ENCODE assay signal across 13 cellular contexts in genomic region chr3:196990654-196991053, GRCh38.
"Had no signal": no experiment of that assay in that cellular context is flagged by ENCODE, and none has a peak within 500 bp of the region (broad histone marks: within the 10 kb centered on the region; RNA-seq: fewer than 3 reads in every experiment).

No MANE protein-coding gene starts in this region.

- H3K4me3 ChIP-seq: prostate gland, right lobe of liver, stomach, thoracic aorta had no signal

- H3K27ac ChIP-seq: prostate gland, right lobe of liver, stomach, thoracic aorta, VCaP had no signal

- H3K9me3 ChIP-seq: prostate gland, right lobe of liver, stomach, thoracic aorta had no signal

- DNase-seq: activated CD4-positive, alpha-beta T cell treated with anti-CD3 and anti-CD28 coated beads for 48 hours; activated CD8-positive, alpha-beta memory T cell treated with anti-CD3 and anti-CD28 coated beads, Interleukin-2, amount 50 U/mL, for 48 hours; activated CD8-positive, alpha-beta T cell treated with anti-CD3 and anti-CD28 coated beads, Interleukin-2, amount 10 ng/mL, durations not matched to agents 7 days and 5 days; dermis blood vessel endothelial cell; effector memory CD8-positive, alpha-beta T cell; nephron progenitor cell; stimulated activated CD4-positive, alpha-beta T cell treated with anti-CD3 and anti-CD28 coated beads, Interleukin-1b, Interleukin-23, amount 100 ng/mL, for 48 hours; stomach had no signal

- ATAC-seq: activated CD8-positive, alpha-beta T cell treated with anti-CD3 and anti-CD28 coated beads, Interleukin-2, amount 10 ng/mL, durations not matched to agents 7 days and 5 days; effector memory CD8-positive, alpha-beta T cell; right lobe of liver had no signal

- H3K4me1 ChIP-seq: prostate gland, right lobe of liver, stomach had no signal

- H3K36me3 ChIP-seq: prostate gland, right lobe of liver, stomach, thoracic aorta had no signal

- H3K27ac Mint-ChIP-seq: activated CD8-positive, alpha-beta T cell treated with anti-CD3 and anti-CD28 coated beads, Interleukin-2, amount 10 ng/mL, durations not matched to agents 7 days and 5 days; activated T-helper 1 cell treated with anti-CD3 and anti-CD28 coated beads, Interleukin-12 subunit alpha, Interleukin-12 subunit beta, Interleukin-2, Interleukin-4 antibody, amounts not matched to agents 30 ng/mL and 10 ng/mL and 1 ng/mL, durations not matched to agents 14 hours and 24 hours and 36 hours; effector memory CD8-positive, alpha-beta T cell; nephron progenitor cell had no signal

- H3K27me3 ChIP-seq: right lobe of liver had no signal

- H3K4me3 Mint-ChIP-seq: activated CD8-positive, alpha-beta T cell treated with anti-CD3 and anti-CD28 coated beads, Interleukin-2, amount 10 ng/mL, durations not matched to agents 7 days and 5 days; activated T-helper 1 cell treated with anti-CD3 and anti-CD28 coated beads, Interleukin-12 subunit alpha, Interleukin-12 subunit beta, Interleukin-2, Interleukin-4 antibody, amounts not matched to agents 30 ng/mL and 10 ng/mL and 1 ng/mL, durations not matched to agents 14 hours and 24 hours and 36 hours; effector memory CD8-positive, alpha-beta T cell; nephron progenitor cell had no signal

- H3K9me3 Mint-ChIP-seq: activated T-helper 1 cell treated with anti-CD3 and anti-CD28 coated beads, Interleukin-12 subunit alpha, Interleukin-12 subunit beta, Interleukin-2, Interleukin-4 antibody, amounts not matched to agents 30 ng/mL and 10 ng/mL and 1 ng/mL, durations not matched to agents 14 hours and 24 hours and 36 hours; effector memory CD8-positive, alpha-beta T cell; nephron progenitor cell had no signal
